Comparison of ENCODE assay signal across 9 cellular contexts in genomic region chr15:90190606-90191343, GRCh38. TPM values are rescaled to one million over a fixed set of nuclear protein-coding genes. Genes with fewer than 3 reads are reported as not detected.
DNase-seq lines count a peak whose midpoint lies in the region; ATAC-seq and TF ChIP-seq lines count a peak whose summit lies in the region.
"Had no signal": no experiment of that assay in that cellular context is flagged by ENCODE, and none has a peak within 500 bp of the region (broad histone marks: within the 10 kb centered on the region; RNA-seq: fewer than 3 reads in every experiment).

No MANE protein-coding gene starts in this region.

- H3K36me3 Mint-ChIP-seq in CD14-positive monocyte: peaks cover 13 to 19% of the 10 kb centered on the region in 2 donors

- intact Hi-C loops in CD14-positive monocyte (cut with micrococcal nuclease): no loop called here

- H3K27ac ChIP-seq in layer of hippocampus (ENCODE audit: low read depth, low read length): peak overlapping the region; percentile 94

- peaks cover 84% of the 10 kb centered on the region for H3K4me1 Mint-ChIP-seq in CD14-positive monocyte

- DNase-seq in CD14-positive monocyte (ENCODE audit: low spot score) (no peak), NAMALWA (ENCODE audit: low spot score) (peak; percentile 88), A172 (ENCODE audit: low spot score) (no peak), GF-D8 (lab: John Stamatoyannopoulos, UW) (no peak), NCI-H774 (lab: John Stamatoyannopoulos, UW) (no peak)
- no peak for DNase-seq in stimulated activated naive CD4-positive, alpha-beta T cell (lab: John Stamatoyannopoulos, UW)

- H3K27me3 Mint-ChIP-seq in CD14-positive monocyte (ENCODE audit: low read depth in 3 of 3): no peaks in the 10 kb centered on the region
- H3K27me3 Mint-ChIP-seq: central memory CD8-positive, alpha-beta T cell had no signal

- peak; percentile 45 for ATAC-seq in GM21447 (IDR thresholded peaks at IDR 0.05; ENCODE audit: unreplicated experiment)

- no peaks in the 10 kb centered on the region for H3K27me3 ChIP-seq in layer of hippocampus (ENCODE audit: control insufficient read depth, insufficient read depth, low read length)

- peak overlapping the region in 1 of 2 donors; percentile 27 for H3K4me3 Mint-ChIP-seq in CD14-positive monocyte

- H3K9me3 Mint-ChIP-seq in CD14-positive monocyte: peaks cover 0 to 4% (median 0%) of the 10 kb centered on the region in 7 donors
- H3K9me3 Mint-ChIP-seq: central memory CD8-positive, alpha-beta T cell had no signal

- peak overlapping the region; percentile 68 to 91 (median 80) for H3K27ac Mint-ChIP-seq in CD14-positive monocyte

- no peak for TF ChIP-seq CTCF in CD14-positive monocyte (IDR thresholded peaks at IDR 0.05)

RNA-seq across cellular contexts. Expression of gene SEMA4B, which starts 10.4 kb away (rescaled TPM):
- 10 to 100 TPM; 13.2 to 22.0 TPM for polyA plus RNA-seq in CD14-positive monocyte
- total RNA-seq in A172 (2014; rRNA removed; shearing (Covaris generic)): 17.1 and 33.8 TPM in 2 replicates

RNA-seq across cellular contexts. Expression of gene CIB1, which starts 43.0 kb away (rescaled TPM):
- 100 to 1,000 TPM; 169 to 197 TPM for polyA plus RNA-seq in CD14-positive monocyte
- 35.1 and 52.7 TPM in 2 replicates for total RNA-seq in A172 (2014; rRNA removed; shearing (Covaris generic))

RNA-seq across cellular contexts. Expression of gene GDPGP1, which starts 43.2 kb away (rescaled TPM):
- polyA plus RNA-seq in CD14-positive monocyte: under 1 TPM; 0.53 to 0.91 TPM
- 4.8 and 5.7 TPM in 2 replicates for total RNA-seq in A172 (2014; rRNA removed; shearing (Covaris generic))

RNA-seq across cellular contexts. Expression of gene TTLL13, which starts 58.6 kb away (rescaled TPM):
- under 1 TPM in 1 of 2 donors, not detected in 1; 0.08 TPM for polyA plus RNA-seq in CD14-positive monocyte
- total RNA-seq in A172 (2014; rRNA removed; shearing (Covaris generic)): not detected in 2 replicates
